ENCODE assay signal across 8 cellular contexts in genomic region chr6:166556871-166557322, GRCh38. TPM values are rescaled to one million over a fixed set of nuclear protein-coding genes. Genes with fewer than 3 reads are reported as not detected.
DNase-seq lines count a peak whose midpoint lies in the region; ATAC-seq and TF ChIP-seq lines count a peak whose summit lies in the region.

No MANE protein-coding gene starts in this region.

- no peak for ATAC-seq in GM19023 (IDR thresholded peaks at IDR 0.05; ENCODE audit: unreplicated experiment)

- intact Hi-C loops in activated naive CD4-positive, alpha-beta T cell treated with anti-CD3 and anti-CD28 coated beads for 36 hours (cut with micrococcal nuclease): no loop called here

- H3K4me3 Mint-ChIP-seq in activated naive CD4-positive, alpha-beta T cell treated with anti-CD3 and anti-CD28 coated beads for 36 hours: no peak overlapping the region
- no peak overlapping the region for H3K4me3 Mint-ChIP-seq in osteocyte (ENCODE audit: unreplicated experiment)

- no peaks in the 10 kb centered on the region for H3K36me3 ChIP-seq in SJCRH30

- peaks cover 6% of the 10 kb centered on the region for H3K4me1 ChIP-seq in SJCRH30

- H3K4me3 ChIP-seq in SJCRH30 (peak overlapping the region; percentile 30), fibroblast of pulmonary artery (replicated peaks; ENCODE audit: low read depth, low read length) (no peak overlapping the region)

- DNase-seq in activated naive CD4-positive, alpha-beta T cell treated with anti-CD3 and anti-CD28 coated beads for 36 hours: peak; percentile 21
- no peak for DNase-seq in activated naive CD4-positive, alpha-beta T cell treated with anti-CD3 and anti-CD28 coated beads, Interleukin-2, amount 50 U/mL, for 16 hours
- DNase-seq in SJCRH30 (peak; percentile 85 to 87), fibroblast of pulmonary artery (ENCODE audit: low read depth) (peak; percentile 93), osteocyte (ENCODE audit: extremely low spot score, unreplicated experiment) (peak; percentile 92), NCI-H524 (lab: John Stamatoyannopoulos, UW) (no peak)
- no peak for DNase-seq in stimulated activated CD4-positive, alpha-beta T cell treated with anti-CD3 and anti-CD28 coated beads, Interleukin-1b, Interleukin-23, amount 100 ng/mL, for 48 hours

- H3K27me3 Mint-ChIP-seq in activated naive CD4-positive, alpha-beta T cell treated with anti-CD3 and anti-CD28 coated beads for 36 hours (ENCODE audit: low read depth): no peaks in the 10 kb centered on the region
- H3K27me3 Mint-ChIP-seq in osteocyte (ENCODE audit: unreplicated experiment): no peaks in the 10 kb centered on the region

- no peaks in the 10 kb centered on the region for H3K27me3 ChIP-seq in SJCRH30

- no peak overlapping the region for H3K27ac Mint-ChIP-seq in activated naive CD4-positive, alpha-beta T cell treated with anti-CD3 and anti-CD28 coated beads for 36 hours
- peak overlapping the region; percentile 88 for H3K27ac Mint-ChIP-seq in osteocyte (ENCODE audit: unreplicated experiment)

- H3K9me3 ChIP-seq in SJCRH30 (replicated peaks): no peaks in the 10 kb centered on the region

- H3K4me1 Mint-ChIP-seq in activated naive CD4-positive, alpha-beta T cell treated with anti-CD3 and anti-CD28 coated beads for 36 hours (ENCODE audit: low read depth): peaks cover 5% of the 10 kb centered on the region
- H3K4me1 Mint-ChIP-seq in osteocyte (ENCODE audit: unreplicated experiment): peaks cover 50% of the 10 kb centered on the region

- TF ChIP-seq CTCF in fibroblast of pulmonary artery (IDR thresholded peaks at IDR 0.05; ENCODE audit: low read length, missing control alignments) (no peak), osteocyte (IDR thresholded peaks at IDR 0.05) (no peak)

- peak overlapping the region; percentile 66 for H3K27ac ChIP-seq in SJCRH30

- CTCF ChIA-PET in activated naive CD4-positive, alpha-beta T cell treated with anti-CD3 and anti-CD28 coated beads for 36 hours (lab: Charles Lee): interaction anchor here (0.9 kb wide), 1 partner anchor 16 kb away, joined by 3 read pairs; no protein-coding TSS in a partner anchor

- peaks cover 11% of the 10 kb centered on the region for H3K9me3 Mint-ChIP-seq in activated naive CD4-positive, alpha-beta T cell treated with anti-CD3 and anti-CD28 coated beads for 36 hours
- peaks cover 25% of the 10 kb centered on the region for H3K9me3 Mint-ChIP-seq in osteocyte (ENCODE audit: unreplicated experiment)

- peaks cover 4% of the 10 kb centered on the region for H3K36me3 Mint-ChIP-seq in activated naive CD4-positive, alpha-beta T cell treated with anti-CD3 and anti-CD28 coated beads for 36 hours (ENCODE audit: low read depth)
- H3K36me3 Mint-ChIP-seq in osteocyte (ENCODE audit: unreplicated experiment): peaks cover 30% of the 10 kb centered on the region

RNA-seq across cellular contexts. Expression of gene RAMACL, which starts 29.6 kb away (rescaled TPM):
- under 1 TPM; 0.52 to 0.89 TPM for total RNA-seq in activated naive CD4-positive, alpha-beta T cell treated with anti-CD3 and anti-CD28 coated beads for 36 hours
- 0.12 and 0.15 TPM in 2 replicates for total RNA-seq in SJCRH30 (2014; rRNA removed; shearing (Covaris generic))
- total RNA-seq in osteocyte: 2.5 and 3.6 TPM in 2 replicates

Comparison
In these comparisons a context has a peak if more than half of its experiments do, and no peak if none do; other contexts are left out.
1. DNase-seq: peak in activated naive CD4-positive, alpha-beta T cell treated with anti-CD3 and anti-CD28 coated beads for 36 hours (single experiment), SJCRH30 (2 of 2), fibroblast of pulmonary artery (single experiment) and osteocyte (single experiment); none in activated naive CD4-positive, alpha-beta T cell treated with anti-CD3 and anti-CD28 coated beads, Interleukin-2, amount 50 U/mL, for 16 hours (single experiment), stimulated activated CD4-positive, alpha-beta T cell treated with anti-CD3 and anti-CD28 coated beads, Interleukin-1b, Interleukin-23, amount 100 ng/mL, for 48 hours (single experiment) and NCI-H524 (0 of 2).